ENCODE assay signal across 14 cellular contexts in the genomic region with DNA sequence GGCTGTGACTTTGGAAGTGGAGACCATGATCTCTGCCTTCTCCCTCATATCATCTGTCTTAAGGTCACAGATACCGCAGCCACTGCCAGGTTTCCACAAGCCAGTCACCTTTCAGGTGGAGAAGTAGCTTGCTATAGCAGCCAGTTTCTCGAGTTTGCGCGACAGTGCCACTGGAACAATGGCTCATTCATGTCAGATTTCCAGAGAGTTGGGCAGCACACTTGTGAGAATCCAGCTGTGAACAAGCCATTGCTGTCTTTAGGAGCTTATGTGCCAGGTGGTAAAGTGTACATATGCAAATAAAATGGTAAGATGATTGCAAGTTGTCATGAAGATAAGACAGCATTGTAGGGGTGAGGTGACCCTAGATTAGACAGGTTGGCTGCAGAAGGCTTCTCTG. TPM values are rescaled to one million over a fixed set of nuclear protein-coding genes. Genes with fewer than 3 reads are reported as not detected.
DNase-seq lines count a peak whose midpoint lies in the region; ATAC-seq and TF ChIP-seq lines count a peak whose summit lies in the region.
"Had no signal": no experiment of that assay in that cellular context is flagged by ENCODE, and none has a peak within 500 bp of the region (broad histone marks: within the 10 kb centered on the region; RNA-seq: fewer than 3 reads in every experiment).

No MANE protein-coding gene starts in this region.

- H3K4me1 Mint-ChIP-seq in activated naive CD4-positive, alpha-beta T cell treated with anti-CD3 and anti-CD28 coated beads for 36 hours (ENCODE audit: low read depth), result peaks cover 62% of the 10 kb centered on the region
- H3K4me1 Mint-ChIP-seq in T-helper 17 cell, result peaks cover 50% of the 10 kb centered on the region

- no peaks in the 10 kb centered on the region for H3K36me3 ChIP-seq in thoracic aorta
- peaks cover 7% of the 10 kb centered on the region for H3K36me3 ChIP-seq in left ventricle myocardium inferior
- H3K36me3 ChIP-seq: neural progenitor cell had no signal

- TF ChIP-seq CTCF in thoracic aorta (IDR thresholded peaks at IDR 0.05), result no peak
- TF ChIP-seq CTCF in left ventricle myocardium inferior (IDR thresholded peaks at IDR 0.05; ENCODE audit: borderline replicate concordance), result no peak

- peak overlapping the region; percentile 49 for H3K4me3 Mint-ChIP-seq in activated naive CD4-positive, alpha-beta T cell treated with anti-CD3 and anti-CD28 coated beads for 36 hours
- peak overlapping the region; percentile 44 for H3K4me3 Mint-ChIP-seq in T-helper 17 cell
- H3K4me3 Mint-ChIP-seq: neural progenitor cell had no signal

- no peaks in the 10 kb centered on the region for H3K27me3 Mint-ChIP-seq in activated naive CD4-positive, alpha-beta T cell treated with anti-CD3 and anti-CD28 coated beads for 36 hours (ENCODE audit: low read depth)
- no peaks in the 10 kb centered on the region for H3K27me3 Mint-ChIP-seq in T-helper 17 cell

- H3K36me3 Mint-ChIP-seq in activated naive CD4-positive, alpha-beta T cell treated with anti-CD3 and anti-CD28 coated beads for 36 hours (ENCODE audit: low read depth), result peaks cover 4% of the 10 kb centered on the region
- no peaks in the 10 kb centered on the region for H3K36me3 Mint-ChIP-seq in T-helper 17 cell (ENCODE audit: low read depth)

- H3K4me1 ChIP-seq in thoracic aorta (ENCODE audit: control insufficient read depth in 1 of 2, low read depth in 2 of 2) (peaks cover 3 to 64% of the 10 kb centered on the region in 2 donors), left ventricle myocardium inferior (peaks cover 55% of the 10 kb centered on the region)
- H3K4me1 ChIP-seq: neural progenitor cell had no signal

- H3K27me3 ChIP-seq in thoracic aorta (replicated peaks; ENCODE audit: insufficient read depth) (no peaks in the 10 kb centered on the region), left ventricle myocardium inferior (ENCODE audit: low read depth) (no peaks in the 10 kb centered on the region)
- H3K27me3 ChIP-seq: brain microvascular endothelial cell, neural progenitor cell, stomach had no signal

- H3K27ac Mint-ChIP-seq in activated naive CD4-positive, alpha-beta T cell treated with anti-CD3 and anti-CD28 coated beads for 36 hours, result peak overlapping the region; percentile 13
- peak overlapping the region; percentile 78 for H3K27ac Mint-ChIP-seq in T-helper 17 cell
- H3K27ac Mint-ChIP-seq: neural progenitor cell had no signal

- H3K27ac ChIP-seq in thoracic aorta (peak overlapping the region; percentile 8 to 27), left ventricle myocardium inferior (replicated peaks) (no peak overlapping the region)
- H3K27ac ChIP-seq: brain microvascular endothelial cell, neural progenitor cell, stomach had no signal

- DNase-seq in activated naive CD4-positive, alpha-beta T cell treated with anti-CD3 and anti-CD28 coated beads for 36 hours, result no peak
- no peak for DNase-seq in activated naive CD4-positive, alpha-beta T cell (lab: John Stamatoyannopoulos, UW)
- no peak for DNase-seq in T-helper 17 cell
- peak; percentile 27 for DNase-seq in left kidney (ENCODE audit: low read depth, low spot score)
- DNase-seq in thoracic aorta (ENCODE audit: low spot score), result no peak
- DNase-seq in left ventricle myocardium inferior, result no peak
- no peak for DNase-seq in stimulated activated CD4-positive, alpha-beta T cell treated with anti-CD3 and anti-CD28 coated beads, Interleukin-4, amount 100 ng/mL, for 24 hours
- DNase-seq: brain microvascular endothelial cell; PC-3; stimulated activated CD4-positive, alpha-beta T cell treated with anti-CD3 and anti-CD28 coated beads, Interleukin-1b, Interleukin-23, amount 100 ng/mL, for 48 hours; stomach; T1000 had no signal

- intact Hi-C loops in activated naive CD4-positive, alpha-beta T cell treated with anti-CD3 and anti-CD28 coated beads for 36 hours (cut with micrococcal nuclease), result no loop called here
- intact Hi-C loops in left ventricle myocardium inferior (cut with micrococcal nuclease), result no loop called here

- H3K4me3 ChIP-seq in thoracic aorta (no peak overlapping the region), left ventricle myocardium inferior (no peak overlapping the region)
- H3K4me3 ChIP-seq: neural progenitor cell, stomach had no signal

- H3K9me3 ChIP-seq in T-helper 17 cell (ENCODE audit: control insufficient read depth, low read length, poor library complexity, severe bottlenecking) (no peaks in the 10 kb centered on the region), thoracic aorta (no peaks in the 10 kb centered on the region), left ventricle myocardium inferior (replicated peaks) (no peaks in the 10 kb centered on the region)
- H3K9me3 ChIP-seq: stomach had no signal

- ATAC-seq in T-helper 17 cell (no peak), thoracic aorta (ENCODE audit: insufficient number of reproducible peaks, low FRiP score, low read depth) (no peak), HG03025 (IDR thresholded peaks at IDR 0.05; ENCODE audit: low FRiP score, unreplicated experiment) (no peak)
- ATAC-seq: PC-3 had no signal

- CTCF ChIA-PET in activated naive CD4-positive, alpha-beta T cell treated with anti-CD3 and anti-CD28 coated beads for 36 hours (lab: Charles Lee), result interaction anchor here (0.7 to 1.0 kb wide), 2 partner anchors 16 to 54 kb away, joined by 3 to 4 read pairs; no protein-coding TSS in a partner anchor

- H3K9me3 Mint-ChIP-seq in activated naive CD4-positive, alpha-beta T cell treated with anti-CD3 and anti-CD28 coated beads for 36 hours, result peaks cover 2% of the 10 kb centered on the region

RNA-seq across cellular contexts. Expression of a gene that starts 22.3 kb away (rescaled TPM):
- 10 to 100 TPM; 13.2 to 16.2 TPM for total RNA-seq in activated naive CD4-positive, alpha-beta T cell treated with anti-CD3 and anti-CD28 coated beads for 36 hours
- total RNA-seq in T-helper 17 cell, result 10 to 100 TPM; 34.4 to 43.6 TPM
- 10 to 100 TPM; 31.4 to 37.5 TPM for total RNA-seq in thoracic aorta
- total RNA-seq in left ventricle myocardium inferior, result 20.9 TPM
